14 cellular contexts compared by ENCODE assay signal in the genomic region with DNA sequence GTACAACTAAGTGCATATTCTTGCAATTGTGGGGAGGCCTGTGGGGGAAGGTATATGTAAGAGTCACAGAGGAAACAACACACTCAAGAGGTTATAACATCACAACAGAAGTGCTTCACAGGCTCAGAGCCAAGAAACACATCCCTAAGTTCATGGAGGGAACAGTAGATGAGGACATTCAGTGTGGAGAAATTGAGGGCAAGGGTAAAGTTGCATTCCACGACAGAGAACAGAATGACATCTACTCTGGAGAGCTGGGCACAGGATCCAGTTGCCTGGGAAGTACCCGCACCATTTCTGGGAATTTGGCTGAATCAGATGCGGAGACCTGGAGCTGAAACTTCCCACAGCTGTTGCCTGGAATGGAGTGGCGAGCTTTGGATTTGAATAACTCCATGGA.
DNase-seq lines count a peak whose midpoint lies in the region; ATAC-seq and TF ChIP-seq lines count a peak whose summit lies in the region.
"Had no signal": no experiment of that assay in that cellular context is flagged by ENCODE, and none has a peak within 500 bp of the region (broad histone marks: within the 10 kb centered on the region; RNA-seq: fewer than 3 reads in every experiment).

No MANE protein-coding gene starts in this region.

- TF ChIP-seq CTCF in brain microvascular endothelial cell (IDR thresholded peaks at IDR 0.05; ENCODE audit: low read depth, low read length, missing control alignments), result no peak

- no peak overlapping the region for H3K4me3 ChIP-seq in brain microvascular endothelial cell (ENCODE audit: low read depth, low read length)

- intact Hi-C loops in Right ventricle myocardium superior (cut with DNase I) (no loop called here), left colon (cut with DNase I, micrococcal nuclease) (no loop called here)

- H3K27ac ChIP-seq in brain microvascular endothelial cell, result peak overlapping the region; percentile 94

- in situ Hi-C loops in brain microvascular endothelial cell (cut with HindIII; ENCODE audit: low pct_ligation_motif_present, low sequenced_read_pairs), result no loop called here

- no peaks in the 10 kb centered on the region for H3K36me3 ChIP-seq in brain microvascular endothelial cell (replicated peaks)

- H3K27me3 ChIP-seq in brain microvascular endothelial cell (replicated peaks), result no peaks in the 10 kb centered on the region

- DNase-seq in EL (peak; percentile 66), brain microvascular endothelial cell (peak; percentile 98), Right ventricle myocardium superior (no peak), renal cortical epithelial cell (ENCODE audit: low read depth) (peak; percentile 84), left colon (no peak), NCI-H1092 (lab: John Stamatoyannopoulos, UW) (no peak), activated gamma-delta T cell treated with Interleukin-2 at 50 U/mL for 16 hours (no peak)
- DNase-seq in activated CD8-positive, alpha-beta memory T cell treated with anti-CD3 and anti-CD28 coated beads for 24 hours, result no peak
- DNase-seq: activated CD4-positive, alpha-beta T cell treated with anti-CD3 and anti-CD28 coated beads, Interleukin-2, amount 50 U/mL, for 48 hours; activated effector memory CD4-positive, alpha-beta T cell treated with Interleukin-2 at 50 U/mL for 16 hours; kidney glomerular epithelial cell; natural killer cell; NCI-H446 treated with DMSO at 0.1 percent for 48 hours; stimulated activated CD4-positive, alpha-beta T cell treated with anti-CD3 and anti-CD28 coated beads, Interleukin-12 subunit alpha, Interleukin-12 subunit beta, amount 100 ng/mL, for 4 hours had no signal

- ATAC-seq in Right ventricle myocardium superior (ENCODE audit: poor library complexity), result peak; percentile 72
- ATAC-seq in left colon, result no peak
- ATAC-seq: natural killer cell had no signal

Comparison
In these comparisons a context has a peak if more than half of its experiments do, and no peak if none do; other contexts are left out.
1. DNase-seq: peak in EL (single experiment), brain microvascular endothelial cell (single experiment) and renal cortical epithelial cell (single experiment); none in Right ventricle myocardium superior (single experiment), left colon (0 of 2), NCI-H1092 (single experiment), activated CD8-positive, alpha-beta memory T cell treated with anti-CD3 and anti-CD28 coated beads for 24 hours (single experiment) and activated gamma-delta T cell treated with Interleukin-2 at 50 U/mL for 16 hours (single experiment).